Comparison of ENCODE assay signal across 8 cellular contexts in the genomic region with DNA sequence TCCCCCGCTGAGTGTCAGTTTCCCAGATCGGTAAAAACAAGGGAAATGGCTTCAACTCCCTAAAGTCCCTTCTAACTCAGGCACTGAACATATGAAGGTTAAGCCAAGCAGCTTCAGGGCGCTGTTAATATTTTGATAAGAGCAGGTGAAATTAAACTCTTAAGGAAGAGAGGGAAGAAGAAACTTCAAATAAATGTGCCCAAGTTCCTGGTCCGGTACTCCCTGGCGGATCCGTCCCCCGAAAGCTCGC. TPM values are rescaled to one million over a fixed set of nuclear protein-coding genes. Genes with fewer than 3 reads are reported as not detected.
DNase-seq lines count a peak whose midpoint lies in the region; ATAC-seq, FAIRE-seq and TF ChIP-seq lines count a peak whose summit lies in the region.

No MANE protein-coding gene starts in this region.

- H3K27ac ChIP-seq in RWPE2 (ENCODE audit: poor library complexity, severe bottlenecking) (no peak overlapping the region), fibroblast of lung (ENCODE audit: insufficient read depth, low read length) (no peak overlapping the region), pancreas (no peak overlapping the region)

- peak overlapping the region; percentile 62 for H2AFZ ChIP-seq in fibroblast of lung (ENCODE audit: low read length)

- CTCF ChIA-PET in Calu3 (lab: Charles Lee) = no interaction called here

- H3K4me3 Mint-ChIP-seq in Calu3 (ENCODE audit: low read depth, unreplicated experiment) = peak overlapping the region; percentile 81

- no peaks in the 10 kb centered on the region for H3K79me2 ChIP-seq in fibroblast of lung (ENCODE audit: control insufficient read depth, insufficient read depth, low read length)

- TF ChIP-seq POLR2A in erythroblast (IDR thresholded peaks at IDR 0.05; ENCODE audit: low read length) = no peak

- no peak overlapping the region for H3K9ac ChIP-seq in fibroblast of lung (ENCODE audit: insufficient read depth, low read length)

- H3K4me2 ChIP-seq in fibroblast of lung (ENCODE audit: extremely low read depth, insufficient read depth, low read length) = peak overlapping the region; percentile 96

- H3K27me3 ChIP-seq in RWPE2 (ENCODE audit: insufficient read depth, poor library complexity, severe bottlenecking) = no peaks in the 10 kb centered on the region
- peaks cover 5% of the 10 kb centered on the region for H3K27me3 ChIP-seq in fibroblast of lung (ENCODE audit: control insufficient read depth, insufficient read depth, low read length)
- H3K27me3 ChIP-seq in pancreas = peaks cover 0 to 10% (median 0%) of the 10 kb centered on the region in 4 donors

- DNase-seq in Calu3 (no peak), RWPE2 (ENCODE audit: low spot score) (no peak), fibroblast of lung (ENCODE audit: low read depth in 2 of 2) (no peak), pancreas (no peak), NCI-H2107 (lab: John Stamatoyannopoulos, UW) (no peak), erythroblast (lab: John Stamatoyannopoulos, UW) (no peak), NCI-H2227 treated with DMSO at 0.1 percent for 48 hours (lab: John Stamatoyannopoulos, UW) (no peak)
- no peak for DNase-seq in effector CD8-positive, alpha-beta T cell (lab: John Stamatoyannopoulos, UW)

- ATAC-seq in RWPE2 (ENCODE audit: low read depth) (no peak), pancreas (peak in 1 of 4 donors; percentile 6)

- 2% methylated on average over 8 of the region's 8 CpGs for WGBS in pancreas, 2 donors

- no peaks in the 10 kb centered on the region for H3K9me3 ChIP-seq in RWPE2 (ENCODE audit: severe bottlenecking)
- H3K9me3 ChIP-seq in fibroblast of lung (ENCODE audit: control insufficient read depth, insufficient read depth, low read depth, low read length) = no peaks in the 10 kb centered on the region
- H3K9me3 ChIP-seq in pancreas = no peaks in the 10 kb centered on the region

- no peak for TF ChIP-seq CTCF in Calu3 (IDR thresholded peaks at IDR 0.05; ENCODE audit: unreplicated experiment)
- TF ChIP-seq CTCF in RWPE2 (IDR thresholded peaks at IDR 0.05; ENCODE audit: poor library complexity, severe bottlenecking) = no peak
- no peak for TF ChIP-seq CTCF in fibroblast of lung (conservative IDR thresholded peaks at IDR 0.05 in 1 of 2, IDR thresholded peaks at IDR 0.05 in 1 of 2; ENCODE audit: low read depth in 1 of 2, low read length in 2 of 2)
- no peak for TF ChIP-seq CTCF in pancreas (IDR thresholded peaks at IDR 0.05)

- H3K4me1 Mint-ChIP-seq in Calu3 (ENCODE audit: low read depth, unreplicated experiment) = peaks cover 23% of the 10 kb centered on the region

- H3K36me3 ChIP-seq in RWPE2 (ENCODE audit: low read depth) = no peaks in the 10 kb centered on the region
- no peaks in the 10 kb centered on the region for H3K36me3 ChIP-seq in fibroblast of lung (ENCODE audit: control insufficient read depth, insufficient read depth, low read length)
- no peaks in the 10 kb centered on the region for H3K36me3 ChIP-seq in pancreas

- no peak overlapping the region for H3K27ac Mint-ChIP-seq in Calu3 (ENCODE audit: unreplicated experiment)

- H4K20me1 ChIP-seq in fibroblast of lung (ENCODE audit: control insufficient read depth, extremely low read depth, insufficient read depth, low read length) = no peaks in the 10 kb centered on the region

- H3K4me1 ChIP-seq in RWPE2 (ENCODE audit: insufficient read depth, poor library complexity, severe bottlenecking) (peaks cover 6% of the 10 kb centered on the region), fibroblast of lung (ENCODE audit: control insufficient read depth, extremely low read depth, insufficient read depth, low read length) (peaks cover 2% of the 10 kb centered on the region), pancreas (peaks cover 0 to 6% (median 0%) of the 10 kb centered on the region in 3 donors)

- H3K36me3 Mint-ChIP-seq in Calu3 (ENCODE audit: insufficient read depth, unreplicated experiment) = peaks cover 20% of the 10 kb centered on the region

- intact Hi-C loops in Calu3 (cut with micrococcal nuclease; ENCODE audit: unreplicated experiment) (loop anchor here (5.0 kb wide), 2 partner anchors 73 to 383 kb away; no protein-coding TSS in a partner anchor), pancreas (cut with DNase I) (loop anchor here in 2 of 3 donors (5.0 kb wide), 1 partner anchor 383 kb away; no protein-coding TSS in a partner anchor)

- H3K9me3 Mint-ChIP-seq in Calu3 (ENCODE audit: low read depth, unreplicated experiment) = no peaks in the 10 kb centered on the region

- H3K4me3 ChIP-seq in RWPE2 (ENCODE audit: severe bottlenecking) (peak overlapping the region; percentile 38), fibroblast of lung (replicated peaks in 1 of 4; ENCODE audit: control extremely low read depth in 1 of 4, insufficient read depth in 1 of 4, low read depth in 3 of 4, low read length in 4 of 4) (peak overlapping the region; percentile 42 to 80 (median 62)), pancreas (peak overlapping the region; percentile 17 to 67 (median 38))

- peaks cover 55% of the 10 kb centered on the region for H3K27me3 Mint-ChIP-seq in Calu3 (ENCODE audit: unreplicated experiment)

- BruUV-seq in Calu3 (replicated peaks; lab: Mats Ljungman, UMichigan) = no TSS peak

- FAIRE-seq in pancreas (lab: Jason Lieb, UNC) = no peak

RNA-seq across cellular contexts. Expression of gene TRABD2A, which starts 0.6 kb away (rescaled TPM):
- 0.68 and 1.2 TPM in 2 replicates for total RNA-seq in Calu3 (2022)
- 10.8 and 14.4 TPM in 2 replicates for total RNA-seq in fibroblast of lung
- 4.4 and 9.8 TPM in 2 replicates for polyA plus RNA-seq in fibroblast of lung
- polyA plus RNA-seq in fibroblast of lung (2012) = 3.6 and 8.7 TPM in 2 replicates
- 1.8 and 30.6 TPM in 2 replicates for polyA minus RNA-seq in fibroblast of lung (ENCODE audit: low replicate concordance)
- total RNA-seq in pancreas = under 1 TPM in 5 of 6 donors, not detected in 1; 0.19 to 0.59 (median 0.28) TPM
- polyA plus RNA-seq in pancreas = under 1 TPM; 0.27 to 0.33 TPM

RNA-seq across cellular contexts. Expression of gene TMSB10, which starts 25.1 kb away (rescaled TPM):
- total RNA-seq in Calu3 (2022) (1,316 and 1,437 TPM in 2 replicates), fibroblast of lung (8,130 and 10,208 TPM in 2 replicates), pancreas (100 to 1,000 TPM; 134 to 700 (median 213) TPM)
- polyA plus RNA-seq in fibroblast of lung (7,414 and 10,645 TPM in 2 replicates), pancreas (1,000 to 10,000 TPM in 1 of 2 donors, 100 to 1,000 TPM in 1; 585 to 1,099 TPM)
- polyA plus RNA-seq in fibroblast of lung (2012) = 9,984 and 10,031 TPM in 2 replicates
- polyA minus RNA-seq in fibroblast of lung (ENCODE audit: low replicate concordance) = 1,198 and 1,308 TPM in 2 replicates
